Comparison of ENCODE assay signal across 33 cellular contexts in genomic region chr9:130015353-130016019, GRCh38. TPM values are rescaled to one million over a fixed set of nuclear protein-coding genes. Genes with fewer than 3 reads are reported as not detected.
DNase-seq lines count a peak whose midpoint lies in the region; ATAC-seq and TF ChIP-seq lines count a peak whose summit lies in the region.
"Had no signal": no experiment of that assay in that cellular context is flagged by ENCODE, and none has a peak within 500 bp of the region (broad histone marks: within the 10 kb centered on the region; RNA-seq: fewer than 3 reads in every experiment).

No MANE protein-coding gene starts in this region.

- peaks cover 3% of the 10 kb centered on the region for H3K36me3 ChIP-seq in CD4-positive, alpha-beta memory T cell (ENCODE audit: insufficient read depth, low read length)
- H3K36me3 ChIP-seq in stomach: peaks cover 0 to 8% (median 0%) of the 10 kb centered on the region in 4 donors
- H3K36me3 ChIP-seq: breast epithelium, lower lobe of right lung, ovary had no signal

- ATAC-seq in activated CD4-positive, alpha-beta T cell treated with anti-CD3 and anti-CD28 coated beads for 36 hours: no peak
- no peak for ATAC-seq in activated T-helper 17 cell treated with anti-CD3 and anti-CD28 coated beads, Interleukin-2, amount 50 U/mL, for 72 hours (replicated peaks)
- ATAC-seq in stimulated activated effector memory CD8-positive, alpha-beta T cell treated with anti-CD3 and anti-CD28 coated beads, Interleukin-12 subunit alpha, Interleukin-12 subunit beta, amount 100 ng/mL, for 72 hours: no peak
- no peak for ATAC-seq in HG03457 (IDR thresholded peaks at IDR 0.05; ENCODE audit: unreplicated experiment)
- ATAC-seq: CD8-positive, alpha-beta T cell; heart left ventricle; lower lobe of right lung; mucosa of descending colon had no signal

- no peaks in the 10 kb centered on the region for H3K9me3 ChIP-seq in CD4-positive, alpha-beta memory T cell (ENCODE audit: control insufficient read depth in 1 of 2, low read length in 2 of 2)
- H3K9me3 ChIP-seq in stomach: no peaks in the 10 kb centered on the region
- H3K9me3 ChIP-seq: breast epithelium, lower lobe of right lung, ovary had no signal

- peaks cover 84% of the 10 kb centered on the region for H3K4me1 Mint-ChIP-seq in activated CD4-positive, alpha-beta T cell treated with anti-CD3 and anti-CD28 coated beads for 36 hours
- H3K4me1 Mint-ChIP-seq in CD4-positive, alpha-beta memory T cell: peaks cover 42 to 80% (median 54%) of the 10 kb centered on the region in 4 donors
- H3K4me1 Mint-ChIP-seq in activated T-helper 17 cell treated with anti-CD3 and anti-CD28 coated beads, Interleukin-2, amount 50 U/mL, for 72 hours: peaks cover 51% of the 10 kb centered on the region
- peaks cover 74% of the 10 kb centered on the region for H3K4me1 Mint-ChIP-seq in stimulated activated effector memory CD8-positive, alpha-beta T cell treated with anti-CD3 and anti-CD28 coated beads, Interleukin-12 subunit alpha, Interleukin-12 subunit beta, amount 100 ng/mL, for 72 hours

- peaks cover 9% of the 10 kb centered on the region for H3K9me3 Mint-ChIP-seq in activated CD4-positive, alpha-beta T cell treated with anti-CD3 and anti-CD28 coated beads for 36 hours (ENCODE audit: low read depth)
- H3K9me3 Mint-ChIP-seq in CD4-positive, alpha-beta memory T cell: peaks cover 0 to 9% (median 3%) of the 10 kb centered on the region in 8 donors
- H3K9me3 Mint-ChIP-seq in activated T-helper 17 cell treated with anti-CD3 and anti-CD28 coated beads, Interleukin-2, amount 50 U/mL, for 72 hours: no peaks in the 10 kb centered on the region
- peaks cover 5% of the 10 kb centered on the region for H3K9me3 Mint-ChIP-seq in stimulated activated effector memory CD8-positive, alpha-beta T cell treated with anti-CD3 and anti-CD28 coated beads, Interleukin-12 subunit alpha, Interleukin-12 subunit beta, amount 100 ng/mL, for 72 hours

- H3K27ac Mint-ChIP-seq in activated CD4-positive, alpha-beta T cell treated with anti-CD3 and anti-CD28 coated beads for 36 hours: peak overlapping the region; percentile 42
- H3K27ac Mint-ChIP-seq in CD4-positive, alpha-beta memory T cell: peak overlapping the region in 6 of 7 donors; percentile 31 to 98 (median 58)
- peak overlapping the region; percentile 79 for H3K27ac Mint-ChIP-seq in activated T-helper 17 cell treated with anti-CD3 and anti-CD28 coated beads, Interleukin-2, amount 50 U/mL, for 72 hours
- peak overlapping the region; percentile 99 for H3K27ac Mint-ChIP-seq in stimulated activated effector memory CD8-positive, alpha-beta T cell treated with anti-CD3 and anti-CD28 coated beads, Interleukin-12 subunit alpha, Interleukin-12 subunit beta, amount 100 ng/mL, for 72 hours

- intact Hi-C loops in activated CD4-positive, alpha-beta T cell treated with anti-CD3 and anti-CD28 coated beads for 36 hours (cut with DNase I, micrococcal nuclease): loop anchor here (1.0 to 2.0 kb wide), 4 partner anchors 14 to 23 kb away; no protein-coding TSS in a partner anchor
- intact Hi-C loops in CD4-positive, alpha-beta memory T cell (cut with micrococcal nuclease): no loop called here
- intact Hi-C loops in stomach (cut with DNase I; ENCODE audit: low total_unique reads): no loop called here

- CTCF ChIA-PET in activated CD4-positive, alpha-beta T cell treated with anti-CD3 and anti-CD28 coated beads for 36 hours (lab: Charles Lee): interaction anchor here (0.6 to 0.8 kb wide), 3 partner anchors 9 to 24 kb away, joined by 3 to 4 read pairs (median 3); no protein-coding TSS in a partner anchor
- CTCF ChIA-PET in CD4-positive, alpha-beta memory T cell (lab: Charles Lee; ENCODE audit: partially characterized antibody): interaction anchor here (1.0 kb wide), 1 partner anchor 23 kb away, joined by 3 read pairs; no protein-coding TSS in a partner anchor

- no peaks in the 10 kb centered on the region for H3K27me3 ChIP-seq in CD4-positive, alpha-beta memory T cell (ENCODE audit: insufficient read depth, low read length)
- no peaks in the 10 kb centered on the region for H3K27me3 ChIP-seq in stomach
- H3K27me3 ChIP-seq: breast epithelium, heart left ventricle, ovary had no signal

- no peak for DNase-seq in activated CD4-positive, alpha-beta T cell treated with anti-CD3 and anti-CD28 coated beads for 36 hours
- no peak for DNase-seq in activated CD4-positive, alpha-beta T cell treated with anti-CD3 and anti-CD28 coated beads, Interleukin-2, amount 50 U/mL, for 1 hour
- DNase-seq in CD4-positive, alpha-beta memory T cell: no peak
- no peak for DNase-seq in stimulated activated effector memory CD8-positive, alpha-beta T cell treated with anti-CD3 and anti-CD28 coated beads, Interleukin-12 subunit alpha, Interleukin-12 subunit beta, amount 100 ng/mL, for 72 hours (ENCODE audit: low spot score in 2 of 2)
- no peak for DNase-seq in NK-92 treated with Interleukin-12 subunit alpha and Interleukin-12 subunit beta, amount 100 ng/mL, for 24 hours (lab: John Stamatoyannopoulos, UW)
- DNase-seq in stomach: no peak
- DNase-seq: 8988T; activated CD4-positive, alpha-beta T cell treated with anti-CD3 and anti-CD28 coated beads, Interleukin-2, amount 50 U/mL, for 4 hours; activated naive CD4-positive, alpha-beta T cell treated with Interleukin-2 at 50 U/mL for 16 hours; amygdala; CD8-positive, alpha-beta T cell; DMS 273 treated with DMSO at 0.1 percent for 48 hours; effector CD4-positive, alpha-beta T cell; EL; foreskin fibroblast; heart left ventricle; Karpas-422; lower lobe of right lung; mucosa of descending colon; NCI-H1436; NCI-H2081 treated with DMSO at 0.1 percent for 48 hours; NCI-H82; ovary; small intestine; stimulated activated CD4-positive, alpha-beta T cell treated with anti-CD3 and anti-CD28 coated beads, Interleukin-1b, Interleukin-23, amount 100 ng/mL, for 48 hours; stimulated activated CD8-positive, alpha-beta memory T cell treated with anti-CD3 and anti-CD28 coated beads, Interleukin-4, amount 100 ng/mL, for 48 hours; WERI-Rb-1 had no signal

- H3K27ac ChIP-seq in CD4-positive, alpha-beta memory T cell (ENCODE audit: low read depth, low read length): peak overlapping the region; percentile 10
- H3K27ac ChIP-seq in stomach: peak overlapping the region in 2 of 5 donors; percentile 72 to 87
- H3K27ac ChIP-seq: HL-60, lower lobe of right lung, ovary, SK-N-MC, WERI-Rb-1 had no signal

- TF ChIP-seq CTCF in stomach (IDR thresholded peaks at IDR 0.05): no peak

- TF ChIP-seq POLR2A in stomach (IDR thresholded peaks at IDR 0.05): no peak

- H3K36me3 Mint-ChIP-seq in activated CD4-positive, alpha-beta T cell treated with anti-CD3 and anti-CD28 coated beads for 36 hours (ENCODE audit: low read depth): peaks cover 65% of the 10 kb centered on the region
- peaks cover 33 to 47% of the 10 kb centered on the region in 2 donors for H3K36me3 Mint-ChIP-seq in CD4-positive, alpha-beta memory T cell
- H3K36me3 Mint-ChIP-seq in activated T-helper 17 cell treated with anti-CD3 and anti-CD28 coated beads, Interleukin-2, amount 50 U/mL, for 72 hours (ENCODE audit: low read depth): peaks cover 99% of the 10 kb centered on the region
- H3K36me3 Mint-ChIP-seq in stimulated activated effector memory CD8-positive, alpha-beta T cell treated with anti-CD3 and anti-CD28 coated beads, Interleukin-12 subunit alpha, Interleukin-12 subunit beta, amount 100 ng/mL, for 72 hours: no peaks in the 10 kb centered on the region

- no peaks in the 10 kb centered on the region for H3K27me3 Mint-ChIP-seq in activated CD4-positive, alpha-beta T cell treated with anti-CD3 and anti-CD28 coated beads for 36 hours
- no peaks in the 10 kb centered on the region for H3K27me3 Mint-ChIP-seq in CD4-positive, alpha-beta memory T cell
- no peaks in the 10 kb centered on the region for H3K27me3 Mint-ChIP-seq in activated T-helper 17 cell treated with anti-CD3 and anti-CD28 coated beads, Interleukin-2, amount 50 U/mL, for 72 hours

- H3K4me1 ChIP-seq in CD4-positive, alpha-beta memory T cell (ENCODE audit: insufficient read depth, low read length): peaks cover 80% of the 10 kb centered on the region
- peaks cover 0 to 37% (median 16%) of the 10 kb centered on the region in 4 donors for H3K4me1 ChIP-seq in stomach
- H3K4me1 ChIP-seq: breast epithelium, lower lobe of right lung had no signal

- POLR2A ChIA-PET in activated CD4-positive, alpha-beta T cell treated with anti-CD3 and anti-CD28 coated beads for 36 hours (lab: Charles Lee): interaction anchor here (0.6 to 0.7 kb wide), 2 partner anchors 15 to 35 kb away, joined by 4 to 12 read pairs; no protein-coding TSS in a partner anchor
- POLR2A ChIA-PET in CD4-positive, alpha-beta memory T cell (lab: Charles Lee; ENCODE audit: partially characterized antibody): interaction anchor here (0.6 to 1.0 kb wide), 2 partner anchors 14 to 24 kb away, joined by 3 read pairs; no protein-coding TSS in a partner anchor

- no peak for TF ChIP-seq EP300 in stomach (IDR thresholded peaks at IDR 0.05)

- no peak overlapping the region for H3K4me3 Mint-ChIP-seq in activated CD4-positive, alpha-beta T cell treated with anti-CD3 and anti-CD28 coated beads for 36 hours
- H3K4me3 Mint-ChIP-seq in CD4-positive, alpha-beta memory T cell: no peak overlapping the region
- no peak overlapping the region for H3K4me3 Mint-ChIP-seq in activated T-helper 17 cell treated with anti-CD3 and anti-CD28 coated beads, Interleukin-2, amount 50 U/mL, for 72 hours
- no peak overlapping the region for H3K4me3 Mint-ChIP-seq in stimulated activated effector memory CD8-positive, alpha-beta T cell treated with anti-CD3 and anti-CD28 coated beads, Interleukin-12 subunit alpha, Interleukin-12 subunit beta, amount 100 ng/mL, for 72 hours
- H3K4me3 Mint-ChIP-seq: CD8-positive, alpha-beta T cell; nephron had no signal

- WGBS in stomach, 5 donors: 96 to 98% (median 97%) methylated on average over 5 of the region's 5 CpGs

- H3K4me3 ChIP-seq in CD4-positive, alpha-beta memory T cell (ENCODE audit: low read length in 2 of 2): no peak overlapping the region
- no peak overlapping the region for H3K4me3 ChIP-seq in stomach
- H3K4me3 ChIP-seq: breast epithelium, heart left ventricle, lower lobe of right lung, mucosa of descending colon, ovary, SK-N-MC had no signal

RNA-seq across cellular contexts. Expression of gene FNBP1, which starts 27.5 kb away (rescaled TPM):
- total RNA-seq in activated CD4-positive, alpha-beta T cell treated with anti-CD3 and anti-CD28 coated beads for 36 hours: 100 to 1,000 TPM; 254 to 354 TPM
- total RNA-seq in CD4-positive, alpha-beta memory T cell: 100 to 1,000 TPM; 197 to 202 TPM
- 100 to 1,000 TPM; 143 to 165 TPM for polyA plus RNA-seq in CD4-positive, alpha-beta memory T cell
- 100 to 1,000 TPM; 173 to 492 TPM for total RNA-seq in activated T-helper 17 cell treated with anti-CD3 and anti-CD28 coated beads, Interleukin-2, amount 50 U/mL, for 72 hours
- 100 to 1,000 TPM in 1 of 5 donors, 10 to 100 TPM in 4; 52.7 to 129 (median 69.6) TPM for total RNA-seq in stomach
- 10 to 100 TPM in 2 of 3 donors, 1 to 10 TPM in 1; 9.0 to 19.7 (median 10.4) TPM for polyA plus RNA-seq in stomach

RNA-seq across cellular contexts. Expression of gene GPR107, which starts 38.2 kb away (rescaled TPM):
- total RNA-seq in activated CD4-positive, alpha-beta T cell treated with anti-CD3 and anti-CD28 coated beads for 36 hours: 10 to 100 TPM; 17.7 to 19.7 TPM
- total RNA-seq in CD4-positive, alpha-beta memory T cell: 10 to 100 TPM; 23.8 to 24.4 TPM
- polyA plus RNA-seq in CD4-positive, alpha-beta memory T cell: 1 to 10 TPM; 2.2 to 3.3 TPM
- 10 to 100 TPM; 28.1 to 32.6 TPM for total RNA-seq in activated T-helper 17 cell treated with anti-CD3 and anti-CD28 coated beads, Interleukin-2, amount 50 U/mL, for 72 hours
- 10 to 100 TPM in 4 of 5 donors, 1 to 10 TPM in 1; 5.3 to 37.8 (median 21.4) TPM for total RNA-seq in stomach
- 1 to 10 TPM; 3.4 to 7.9 (median 6.4) TPM for polyA plus RNA-seq in stomach

Comparison
In these comparisons a context has a peak if more than half of its experiments do, and no peak if none do; other contexts are left out.
1. H3K27ac Mint-ChIP-seq: peak in every context shown above with its lines; median percentile 99 in stimulated activated effector memory CD8-positive, alpha-beta T cell treated with anti-CD3 and anti-CD28 coated beads, Interleukin-12 subunit alpha, Interleukin-12 subunit beta, amount 100 ng/mL, for 72 hours; 79 in activated T-helper 17 cell treated with anti-CD3 and anti-CD28 coated beads, Interleukin-2, amount 50 U/mL, for 72 hours; 58 in CD4-positive, alpha-beta memory T cell; 42 in activated CD4-positive, alpha-beta T cell treated with anti-CD3 and anti-CD28 coated beads for 36 hours.
2. intact Hi-C loops: an anchor here in activated CD4-positive, alpha-beta T cell treated with anti-CD3 and anti-CD28 coated beads for 36 hours (1.0 to 2.0 kb wide); none called in CD4-positive, alpha-beta memory T cell and stomach.